ENCODE assay signal across 1 cellular context in genomic region chr2:158189526-158189925, GRCh38.
TF ChIP-seq lines count a peak whose summit lies in the region.

No MANE protein-coding gene starts in this region.

TF ChIP-seq in HepG2, 621 proteins besides CTCF, POLR2A, EP300 and RAD21 (continued from another document and continues in another):
- TF ChIP-seq AHDC1 (CRISPR knock-in tag; IDR thresholded peaks at IDR 0.05; ENCODE audit: borderline replicate concordance) (peak; percentile 99), NPAS2 (CRISPR knock-in tag; IDR thresholded peaks at IDR 0.05; ENCODE audit: borderline replicate concordance) (no peak), IRF9 (CRISPR knock-in tag; IDR thresholded peaks at IDR 0.05; ENCODE audit: borderline replicate concordance) (no peak), ZNF496 (CRISPR knock-in tag; IDR thresholded peaks at IDR 0.05; ENCODE audit: insufficient replicate concordance) (no peak), SNAPC4 (CRISPR knock-in tag; IDR thresholded peaks at IDR 0.05) (no peak), ZBTB43 (CRISPR knock-in tag; conservative IDR thresholded peaks at IDR 0.05) (peak; percentile 26; the same call in 1 of the 2 replicates), ZNF687 (CRISPR knock-in tag; IDR thresholded peaks at IDR 0.05) (no peak), GTF2F1 (IDR thresholded peaks at IDR 0.05; ENCODE audit: low read length) (no peak), ZNF558 (CRISPR knock-in tag; IDR thresholded peaks at IDR 0.05; ENCODE audit: borderline replicate concordance) (no peak), ZNF441 (CRISPR knock-in tag; IDR thresholded peaks at IDR 0.05; ENCODE audit: borderline replicate concordance) (no peak), NRL (CRISPR knock-in tag; IDR thresholded peaks at IDR 0.05; ENCODE audit: borderline replicate concordance) (no peak), PBX2 (CRISPR knock-in tag; IDR thresholded peaks at IDR 0.05) (no peak), DMAP1 (CRISPR knock-in tag; IDR thresholded peaks at IDR 0.05) (peak; percentile 11; the same call in 1 of the 2 replicates), ZNF83 (CRISPR knock-in tag; IDR thresholded peaks at IDR 0.05; ENCODE audit: borderline replicate concordance) (no peak), ZBTB44 (CRISPR knock-in tag; IDR thresholded peaks at IDR 0.05) (no peak), ATF4 (CRISPR knock-in tag; IDR thresholded peaks at IDR 0.05) (peak in 1 of 2 experiments; percentile 58; a peak in 1 of 4 replicates), REL (CRISPR knock-in tag; conservative IDR thresholded peaks at IDR 0.05) (no peak), KLF13 (CRISPR knock-in tag; IDR thresholded peaks at IDR 0.05) (no peak)
